Comparison of ENCODE assay signal across 8 cellular contexts in genomic region chr14:70470863-70471563, GRCh38. TPM values are rescaled to one million over a fixed set of nuclear protein-coding genes. Genes with fewer than 3 reads are reported as not detected.
"Had no signal": no experiment of that assay in that cellular context is flagged by ENCODE, and none has a peak within 500 bp of the region (broad histone marks: within the 10 kb centered on the region; RNA-seq: fewer than 3 reads in every experiment).

No MANE protein-coding gene starts in this region.

RNA-seq across cellular contexts. Expression of gene ADAM21, which starts 19.0 kb away (rescaled TPM):
- total RNA-seq: esophagus squamous epithelium, osteocyte, sciatic nerve, smooth muscle cell, suprapubic skin, transverse colon, upper lobe of right lung, vagina had no signal
- polyA plus RNA-seq: smooth muscle cell had no signal
